In genomic region chr2:216083464-216084279, GRCh38 we compare ENCODE assay signal across 9 cellular contexts. TPM values are rescaled to one million over a fixed set of nuclear protein-coding genes. Genes with fewer than 3 reads are reported as not detected.
A peak's percentile ranks its signal among the peaks of the same experiment; 100 is the strongest.
DNase-seq lines count a peak whose midpoint lies in the region; ATAC-seq, FAIRE-seq and TF ChIP-seq lines count a peak whose summit lies in the region.
"Had no signal": no experiment of that assay in that cellular context is flagged by ENCODE, and none has a peak within 500 bp of the region (broad histone marks: within the 10 kb centered on the region; RNA-seq: fewer than 3 reads in every experiment).

No MANE protein-coding gene starts in this region.

- H3K9me3 ChIP-seq in WERI-Rb-1 (ENCODE audit: severe bottlenecking) = no peaks in the 10 kb centered on the region
- H3K9me3 ChIP-seq in kidney (ENCODE audit: control insufficient read depth in 1 of 2, low read length in 2 of 2) = no peaks in the 10 kb centered on the region
- H3K9me3 ChIP-seq in hepatocyte (ENCODE audit: low read depth) = no peaks in the 10 kb centered on the region

- no peaks in the 10 kb centered on the region for H3K9me2 ChIP-seq in hepatocyte (replicated peaks; ENCODE audit: insufficient read depth)

- H3K27me3 ChIP-seq in WERI-Rb-1 (ENCODE audit: insufficient read depth, low read depth, severe bottlenecking) (no peaks in the 10 kb centered on the region), hepatocyte (peaks cover 5% of the 10 kb centered on the region)

- intact Hi-C loops in kidney (cut with DNase I) = no loop called here
- intact Hi-C loops in left colon (cut with DNase I, micrococcal nuclease) = no loop called here

- H3K4me2 ChIP-seq in hepatocyte = no peak overlapping the region

- DNase-seq in AG10803 (ENCODE audit: low read depth) (peak; percentile 66), H4 (ENCODE audit: low spot score) (peak; percentile 28), WERI-Rb-1 (peak; percentile 89), kidney (peak; percentile 72), hepatocyte (ENCODE audit: low spot score) (no peak), left colon (no peak)
- DNase-seq: foreskin keratinocyte had no signal

- H2AFZ ChIP-seq in hepatocyte = no peak overlapping the region

- H4K20me1 ChIP-seq in hepatocyte (ENCODE audit: insufficient read depth, poor library complexity, severe bottlenecking) = no peaks in the 10 kb centered on the region

- FAIRE-seq in kidney (lab: Jason Lieb, UNC) = no peak

- peaks cover 4 to 7% of the 10 kb centered on the region in 2 donors for H3K4me1 ChIP-seq in kidney (ENCODE audit: control insufficient read depth in 1 of 2, insufficient read depth in 1 of 2, low read depth in 1 of 2, low read length in 2 of 2)
- H3K4me1 ChIP-seq in hepatocyte (ENCODE audit: insufficient read depth) = no peaks in the 10 kb centered on the region

- H3K36me3 ChIP-seq in WERI-Rb-1 = no peaks in the 10 kb centered on the region
- H3K36me3 ChIP-seq in kidney (ENCODE audit: control insufficient read depth in 1 of 2, insufficient read depth in 2 of 2, low read length in 2 of 2) = no peaks in the 10 kb centered on the region
- H3K36me3 ChIP-seq in hepatocyte (replicated peaks; ENCODE audit: insufficient read depth, low read depth) = no peaks in the 10 kb centered on the region

- TF ChIP-seq CTCF in AG10803 (conservative IDR thresholded peaks at IDR 0.05; ENCODE audit: low read length) = no peak
- no peak for TF ChIP-seq CTCF in WERI-Rb-1 (IDR thresholded peaks at IDR 0.05; ENCODE audit: low read depth, low read length)
- no peak for TF ChIP-seq CTCF in kidney (IDR thresholded peaks at IDR 0.05; ENCODE audit: borderline replicate concordance, extremely low read depth, insufficient read depth)
- no peak for TF ChIP-seq CTCF in hepatocyte (IDR thresholded peaks at IDR 0.05; ENCODE audit: poor library complexity)

- H3K4me3 ChIP-seq in AG10803 (ENCODE audit: low read length) (no peak overlapping the region), WERI-Rb-1 (ENCODE audit: low read depth, low read length) (peak overlapping the region; percentile 91), kidney (ENCODE audit: low read length in 2 of 2) (no peak overlapping the region), hepatocyte (no peak overlapping the region)

- ATAC-seq in HG02623 (IDR thresholded peaks at IDR 0.05; ENCODE audit: unreplicated experiment) = no peak
- no peak for ATAC-seq in GM18909 (IDR thresholded peaks at IDR 0.05; ENCODE audit: poor library complexity, unreplicated experiment)
- no peak for ATAC-seq in left colon
- ATAC-seq: foreskin keratinocyte had no signal

- 75% methylated on average over 11 of the region's 11 CpGs for WGBS in hepatocyte (ENCODE audit: low lambda C conversion rate, missing lambda C conversion rate)

- H3K27ac ChIP-seq in WERI-Rb-1 = peak overlapping the region; percentile 90
- H3K27ac ChIP-seq in kidney (ENCODE audit: low read depth in 2 of 2, low read length in 2 of 2) = no peak overlapping the region
- H3K27ac ChIP-seq in hepatocyte = no peak overlapping the region
- H3K27ac ChIP-seq: foreskin keratinocyte had no signal

- H3K9ac ChIP-seq in kidney (ENCODE audit: low read length in 2 of 2) = no peak overlapping the region

- H3K79me2 ChIP-seq in hepatocyte = peaks cover 13% of the 10 kb centered on the region

RNA-seq across cellular contexts. Expression of gene TMEM169, which starts 2.0 kb away (rescaled TPM):
- total RNA-seq in H4 (2014; rRNA removed; shearing (Covaris generic)) = 0.16 and 0.35 TPM in 2 replicates
- total RNA-seq in kidney (4.6 TPM), hepatocyte (1.1 and 1.8 TPM in 2 replicates), left colon (under 1 TPM; 0.22 to 0.37 TPM)
- polyA plus RNA-seq in kidney (ENCODE audit: insufficient read depth, low read depth, low replicate concordance) (1.6 TPM), hepatocyte (0.91 and 0.97 TPM in 2 replicates)

RNA-seq across cellular contexts. Expression of gene PECR, which starts 2.1 kb away (rescaled TPM):
- total RNA-seq in H4 (2014; rRNA removed; shearing (Covaris generic)) = 12.8 and 21.8 TPM in 2 replicates
- total RNA-seq in kidney = 28.4 TPM
- 36.0 TPM for polyA plus RNA-seq in kidney (ENCODE audit: insufficient read depth, low read depth, low replicate concordance)
- 24.6 and 32.4 TPM in 2 replicates for total RNA-seq in hepatocyte
- 13.8 and 17.4 TPM in 2 replicates for polyA plus RNA-seq in hepatocyte
- 10 to 100 TPM; 20.2 to 26.6 TPM for total RNA-seq in left colon

RNA-seq across cellular contexts. Expression of gene XRCC5, which starts 25.5 kb away (rescaled TPM):
- 328 and 390 TPM in 2 replicates for total RNA-seq in H4 (2014; rRNA removed; shearing (Covaris generic))
- total RNA-seq in kidney (265 TPM), hepatocyte (191 and 208 TPM in 2 replicates), left colon (100 to 1,000 TPM; 163 to 189 TPM)
- polyA plus RNA-seq in kidney (ENCODE audit: insufficient read depth, low read depth, low replicate concordance) (90.7 TPM), hepatocyte (157 and 181 TPM in 2 replicates)

Comparison
In these comparisons a context has a peak if more than half of its experiments do, and no peak if none do; other contexts are left out.
1. DNase-seq: peak in AG10803 (single experiment), H4 (single experiment), WERI-Rb-1 (single experiment) and kidney (single experiment); none in hepatocyte (single experiment) and left colon (0 of 2).